Comparison of ENCODE assay signal across 3 cellular contexts in genomic region chr10:44992070-44992731, GRCh38.
TF ChIP-seq lines count a peak whose summit lies in the region.

No MANE protein-coding gene starts in this region.

TF ChIP-seq in IMR-90, 13 proteins besides CTCF, POLR2A, EP300 and RAD21:
- TF ChIP-seq RCOR1 (IDR thresholded peaks at IDR 0.05; ENCODE audit: insufficient replicate concordance, low read length) (no peak), USF2 (IDR thresholded peaks at IDR 0.05; ENCODE audit: low read depth, low read length) (no peak), CHD1 (IDR thresholded peaks at IDR 0.05; ENCODE audit: low read depth, low read length) (no peak), SMC3 (IDR thresholded peaks at IDR 0.05; ENCODE audit: low read depth, low read length) (no peak), NFE2L2 (IDR thresholded peaks at IDR 0.05; ENCODE audit: low read depth, low read length) (no peak), CEBPB (IDR thresholded peaks at IDR 0.05; ENCODE audit: low read depth, low read length) (no peak), FOS (IDR thresholded peaks at IDR 0.05; ENCODE audit: low read depth, low read length) (no peak), MAZ (IDR thresholded peaks at IDR 0.05; ENCODE audit: borderline replicate concordance, low read depth, low read length) (no peak), MXI1 (IDR thresholded peaks at IDR 0.05; ENCODE audit: borderline replicate concordance, low read depth, low read length) (no peak), MAFK (IDR thresholded peaks at IDR 0.05; ENCODE audit: low read depth, low read length) (no peak), ELK1 (IDR thresholded peaks at IDR 0.05; ENCODE audit: borderline replicate concordance, low read depth, low read length) (no peak), RFX5 (IDR thresholded peaks at IDR 0.05; ENCODE audit: low read depth, low read length) (no peak), BHLHE40 (IDR thresholded peaks at IDR 0.05; ENCODE audit: low read depth, low read length) (no peak)

TF ChIP-seq in HepG2, 621 proteins besides CTCF, POLR2A, EP300 and RAD21:
- no peak for TF ChIP-seq KDM2A (CRISPR knock-in tag; IDR thresholded peaks at IDR 0.05; ENCODE audit: borderline replicate concordance, low read depth)
- TF ChIP-seq AGO2 (optimal IDR thresholded peaks at IDR 0.05; ENCODE audit: low read depth, low read length) = peak; percentile 48
- TF ChIP-seq ARNT2 (CRISPR knock-in tag; IDR thresholded peaks at IDR 0.05; ENCODE audit: low read depth) = 0 out of 2 replicates have a peak, but pooled peaks have one; percentile 37
- TF ChIP-seq NR1H2 (CRISPR knock-in tag; IDR thresholded peaks at IDR 0.05; ENCODE audit: borderline replicate concordance, low read depth) = no peak
- no peak for TF ChIP-seq FOXP1 (IDR thresholded peaks at IDR 0.05)
- no peak for TF ChIP-seq FOXP1 (CRISPR knock-in tag; IDR thresholded peaks at IDR 0.05)
- no peak for TF ChIP-seq CBX1 (IDR thresholded peaks at IDR 0.05; ENCODE audit: low read depth)
- no peak for TF ChIP-seq ZBTB7A (CRISPR knock-in tag; IDR thresholded peaks at IDR 0.05)
- TF ChIP-seq, protein P1, sequence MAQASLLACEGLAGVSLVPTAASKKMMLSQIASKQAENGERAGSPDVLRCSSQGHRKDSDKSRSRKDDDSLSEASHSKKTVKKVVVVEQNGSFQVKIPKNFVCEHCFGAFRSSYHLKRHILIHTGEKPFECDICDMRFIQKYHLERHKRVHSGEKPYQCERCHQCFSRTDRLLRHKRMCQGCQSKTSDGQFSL (CRISPR knock-in tag; IDR thresholded peaks at IDR 0.05) = no peak
- peak; percentile 56 for TF ChIP-seq RBM22 (optimal IDR thresholded peaks at IDR 0.05; ENCODE audit: low read length)
- TF ChIP-seq, protein P2, sequence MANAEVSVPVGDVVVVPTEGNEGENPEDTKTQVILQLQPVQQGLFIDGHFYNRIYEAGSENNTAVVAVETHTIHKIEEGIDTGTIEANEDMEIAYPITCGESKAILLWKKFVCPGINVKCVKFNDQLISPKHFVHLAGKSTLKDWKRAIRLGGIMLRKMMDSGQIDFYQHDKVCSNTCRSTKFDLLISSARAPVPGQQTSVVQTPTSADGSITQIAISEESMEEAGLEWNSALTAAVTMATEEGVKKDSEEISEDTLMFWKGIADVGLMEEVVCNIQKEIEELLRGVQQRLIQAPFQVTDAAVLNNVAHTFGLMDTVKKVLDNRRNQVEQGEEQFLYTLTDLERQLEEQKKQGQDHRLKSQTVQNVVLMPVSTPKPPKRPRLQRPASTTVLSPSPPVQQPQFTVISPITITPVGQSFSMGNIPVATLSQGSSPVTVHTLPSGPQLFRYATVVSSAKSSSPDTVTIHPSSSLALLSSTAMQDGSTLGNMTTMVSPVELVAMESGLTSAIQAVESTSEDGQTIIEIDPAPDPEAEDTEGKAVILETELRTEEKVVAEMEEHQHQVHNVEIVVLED (CRISPR knock-in tag; IDR thresholded peaks at IDR 0.05; ENCODE audit: borderline replicate concordance) = no peak
- TF ChIP-seq, protein P3, sequence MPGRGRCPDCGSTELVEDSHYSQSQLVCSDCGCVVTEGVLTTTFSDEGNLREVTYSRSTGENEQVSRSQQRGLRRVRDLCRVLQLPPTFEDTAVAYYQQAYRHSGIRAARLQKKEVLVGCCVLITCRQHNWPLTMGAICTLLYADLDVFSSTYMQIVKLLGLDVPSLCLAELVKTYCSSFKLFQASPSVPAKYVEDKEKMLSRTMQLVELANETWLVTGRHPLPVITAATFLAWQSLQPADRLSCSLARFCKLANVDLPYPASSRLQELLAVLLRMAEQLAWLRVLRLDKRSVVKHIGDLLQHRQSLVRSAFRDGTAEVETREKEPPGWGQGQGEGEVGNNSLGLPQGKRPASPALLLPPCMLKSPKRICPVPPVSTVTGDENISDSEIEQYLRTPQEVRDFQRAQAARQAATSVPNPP (CRISPR knock-in tag; IDR thresholded peaks at IDR 0.05) = no peak
- 0 out of 2 replicates have a peak, but pooled peaks have one; percentile 32 for TF ChIP-seq ZNF724P (CRISPR knock-in tag; IDR thresholded peaks at IDR 0.05; ENCODE audit: borderline replicate concordance)
- TF ChIP-seq, protein P4, sequence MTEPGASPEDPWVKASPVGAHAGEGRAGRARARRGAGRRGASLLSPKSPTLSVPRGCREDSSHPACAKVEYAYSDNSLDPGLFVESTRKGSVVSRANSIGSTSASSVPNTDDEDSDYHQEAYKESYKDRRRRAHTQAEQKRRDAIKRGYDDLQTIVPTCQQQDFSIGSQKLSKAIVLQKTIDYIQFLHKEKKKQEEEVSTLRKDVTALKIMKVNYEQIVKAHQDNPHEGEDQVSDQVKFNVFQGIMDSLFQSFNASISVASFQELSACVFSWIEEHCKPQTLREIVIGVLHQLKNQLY (CRISPR knock-in tag; IDR thresholded peaks at IDR 0.05) = no peak
- no peak for TF ChIP-seq ZNF879 (CRISPR knock-in tag; IDR thresholded peaks at IDR 0.05)

TF ChIP-seq in GM23338, 12 proteins besides CTCF, POLR2A, EP300 and RAD21:
- TF ChIP-seq NANOG (IDR thresholded peaks at IDR 0.05; ENCODE audit: borderline replicate concordance) (no peak), STAT1 (IDR thresholded peaks at IDR 0.05; ENCODE audit: unreplicated experiment) (no peak), CREB1 (CRISPR knock-in tag; IDR thresholded peaks at IDR 0.05; ENCODE audit: low read depth) (no peak), ZNF114 (CRISPR knock-in tag; IDR thresholded peaks at IDR 0.05) (no peak), POLR2AphosphoS5 (IDR thresholded peaks at IDR 0.05; ENCODE audit: low read depth) (no peak), EZH2phosphoT487 (IDR thresholded peaks at IDR 0.05; ENCODE audit: unreplicated experiment) (no peak), EZH2 (IDR thresholded peaks at IDR 0.05; ENCODE audit: low read depth, unreplicated experiment) (no peak), JUNB (IDR thresholded peaks at IDR 0.05; ENCODE audit: unreplicated experiment) (no peak), ZNF331 (CRISPR knock-in tag; IDR thresholded peaks at IDR 0.05; ENCODE audit: low read depth) (no peak)
- TF ChIP-seq, protein P5, sequence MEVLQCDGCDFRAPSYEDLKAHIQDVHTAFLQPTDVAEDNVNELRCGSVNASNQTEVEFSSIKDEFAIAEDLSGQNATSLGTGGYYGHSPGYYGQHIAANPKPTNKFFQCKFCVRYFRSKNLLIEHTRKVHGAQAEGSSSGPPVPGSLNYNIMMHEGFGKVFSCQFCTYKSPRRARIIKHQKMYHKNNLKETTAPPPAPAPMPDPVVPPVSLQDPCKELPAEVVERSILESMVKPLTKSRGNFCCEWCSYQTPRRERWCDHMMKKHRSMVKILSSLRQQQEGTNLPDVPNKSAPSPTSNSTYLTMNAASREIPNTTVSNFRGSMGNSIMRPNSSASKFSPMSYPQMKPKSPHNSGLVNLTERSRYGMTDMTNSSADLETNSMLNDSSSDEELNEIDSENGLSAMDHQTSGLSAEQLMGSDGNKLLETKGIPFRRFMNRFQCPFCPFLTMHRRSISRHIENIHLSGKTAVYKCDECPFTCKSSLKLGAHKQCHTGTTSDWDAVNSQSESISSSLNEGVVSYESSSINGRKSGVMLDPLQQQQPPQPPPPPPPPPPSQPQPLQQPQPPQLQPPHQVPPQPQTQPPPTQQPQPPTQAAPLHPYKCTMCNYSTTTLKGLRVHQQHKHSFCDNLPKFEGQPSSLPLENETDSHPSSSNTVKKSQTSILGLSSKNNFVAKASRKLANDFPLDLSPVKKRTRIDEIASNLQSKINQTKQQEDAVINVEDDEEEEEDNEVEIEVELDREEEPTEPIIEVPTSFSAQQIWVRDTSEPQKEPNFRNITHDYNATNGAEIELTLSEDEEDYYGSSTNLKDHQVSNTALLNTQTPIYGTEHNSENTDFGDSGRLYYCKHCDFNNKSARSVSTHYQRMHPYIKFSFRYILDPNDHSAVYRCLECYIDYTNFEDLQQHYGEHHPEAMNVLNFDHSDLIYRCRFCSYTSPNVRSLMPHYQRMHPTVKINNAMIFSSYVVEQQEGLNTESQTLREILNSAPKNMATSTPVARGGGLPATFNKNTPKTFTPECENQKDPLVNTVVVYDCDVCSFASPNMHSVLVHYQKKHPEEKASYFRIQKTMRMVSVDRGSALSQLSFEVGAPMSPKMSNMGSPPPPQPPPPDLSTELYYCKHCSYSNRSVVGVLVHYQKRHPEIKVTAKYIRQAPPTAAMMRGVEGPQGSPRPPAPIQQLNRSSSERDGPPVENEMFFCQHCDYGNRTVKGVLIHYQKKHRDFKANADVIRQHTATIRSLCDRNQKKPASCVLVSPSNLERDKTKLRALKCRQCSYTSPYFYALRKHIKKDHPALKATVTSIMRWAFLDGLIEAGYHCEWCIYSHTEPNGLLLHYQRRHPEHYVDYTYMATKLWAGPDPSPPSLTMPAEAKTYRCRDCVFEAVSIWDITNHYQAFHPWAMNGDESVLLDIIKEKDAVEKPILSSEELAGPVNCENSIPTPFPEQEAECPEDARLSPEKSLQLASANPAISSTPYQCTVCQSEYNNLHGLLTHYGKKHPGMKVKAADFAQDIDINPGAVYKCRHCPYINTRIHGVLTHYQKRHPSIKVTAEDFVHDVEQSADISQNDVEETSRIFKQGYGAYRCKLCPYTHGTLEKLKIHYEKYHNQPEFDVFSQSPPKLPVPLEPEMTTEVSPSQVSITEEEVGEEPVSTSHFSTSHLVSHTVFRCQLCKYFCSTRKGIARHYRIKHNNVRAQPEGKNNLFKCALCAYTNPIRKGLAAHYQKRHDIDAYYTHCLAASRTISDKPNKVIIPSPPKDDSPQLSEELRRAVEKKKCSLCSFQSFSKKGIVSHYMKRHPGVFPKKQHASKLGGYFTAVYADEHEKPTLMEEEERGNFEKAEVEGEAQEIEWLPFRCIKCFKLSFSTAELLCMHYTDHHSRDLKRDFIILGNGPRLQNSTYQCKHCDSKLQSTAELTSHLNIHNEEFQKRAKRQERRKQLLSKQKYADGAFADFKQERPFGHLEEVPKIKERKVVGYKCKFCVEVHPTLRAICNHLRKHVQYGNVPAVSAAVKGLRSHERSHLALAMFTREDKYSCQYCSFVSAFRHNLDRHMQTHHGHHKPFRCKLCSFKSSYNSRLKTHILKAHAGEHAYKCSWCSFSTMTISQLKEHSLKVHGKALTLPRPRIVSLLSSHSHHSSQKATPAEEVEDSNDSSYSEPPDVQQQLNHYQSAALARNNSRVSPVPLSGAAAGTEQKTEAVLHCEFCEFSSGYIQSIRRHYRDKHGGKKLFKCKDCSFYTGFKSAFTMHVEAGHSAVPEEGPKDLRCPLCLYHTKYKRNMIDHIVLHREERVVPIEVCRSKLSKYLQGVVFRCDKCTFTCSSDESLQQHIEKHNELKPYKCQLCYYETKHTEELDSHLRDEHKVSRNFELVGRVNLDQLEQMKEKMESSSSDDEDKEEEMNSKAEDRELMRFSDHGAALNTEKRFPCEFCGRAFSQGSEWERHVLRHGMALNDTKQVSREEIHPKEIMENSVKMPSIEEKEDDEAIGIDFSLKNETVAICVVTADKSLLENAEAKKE (CRISPR knock-in tag; IDR thresholded peaks at IDR 0.05) = no peak
- TF ChIP-seq, protein P6, sequence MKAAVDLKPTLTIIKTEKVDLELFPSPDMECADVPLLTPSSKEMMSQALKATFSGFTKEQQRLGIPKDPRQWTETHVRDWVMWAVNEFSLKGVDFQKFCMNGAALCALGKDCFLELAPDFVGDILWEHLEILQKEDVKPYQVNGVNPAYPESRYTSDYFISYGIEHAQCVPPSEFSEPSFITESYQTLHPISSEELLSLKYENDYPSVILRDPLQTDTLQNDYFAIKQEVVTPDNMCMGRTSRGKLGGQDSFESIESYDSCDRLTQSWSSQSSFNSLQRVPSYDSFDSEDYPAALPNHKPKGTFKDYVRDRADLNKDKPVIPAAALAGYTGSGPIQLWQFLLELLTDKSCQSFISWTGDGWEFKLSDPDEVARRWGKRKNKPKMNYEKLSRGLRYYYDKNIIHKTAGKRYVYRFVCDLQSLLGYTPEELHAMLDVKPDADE (IDR thresholded peaks at IDR 0.05) = no peak
- TF ChIP-seq, protein P7, sequence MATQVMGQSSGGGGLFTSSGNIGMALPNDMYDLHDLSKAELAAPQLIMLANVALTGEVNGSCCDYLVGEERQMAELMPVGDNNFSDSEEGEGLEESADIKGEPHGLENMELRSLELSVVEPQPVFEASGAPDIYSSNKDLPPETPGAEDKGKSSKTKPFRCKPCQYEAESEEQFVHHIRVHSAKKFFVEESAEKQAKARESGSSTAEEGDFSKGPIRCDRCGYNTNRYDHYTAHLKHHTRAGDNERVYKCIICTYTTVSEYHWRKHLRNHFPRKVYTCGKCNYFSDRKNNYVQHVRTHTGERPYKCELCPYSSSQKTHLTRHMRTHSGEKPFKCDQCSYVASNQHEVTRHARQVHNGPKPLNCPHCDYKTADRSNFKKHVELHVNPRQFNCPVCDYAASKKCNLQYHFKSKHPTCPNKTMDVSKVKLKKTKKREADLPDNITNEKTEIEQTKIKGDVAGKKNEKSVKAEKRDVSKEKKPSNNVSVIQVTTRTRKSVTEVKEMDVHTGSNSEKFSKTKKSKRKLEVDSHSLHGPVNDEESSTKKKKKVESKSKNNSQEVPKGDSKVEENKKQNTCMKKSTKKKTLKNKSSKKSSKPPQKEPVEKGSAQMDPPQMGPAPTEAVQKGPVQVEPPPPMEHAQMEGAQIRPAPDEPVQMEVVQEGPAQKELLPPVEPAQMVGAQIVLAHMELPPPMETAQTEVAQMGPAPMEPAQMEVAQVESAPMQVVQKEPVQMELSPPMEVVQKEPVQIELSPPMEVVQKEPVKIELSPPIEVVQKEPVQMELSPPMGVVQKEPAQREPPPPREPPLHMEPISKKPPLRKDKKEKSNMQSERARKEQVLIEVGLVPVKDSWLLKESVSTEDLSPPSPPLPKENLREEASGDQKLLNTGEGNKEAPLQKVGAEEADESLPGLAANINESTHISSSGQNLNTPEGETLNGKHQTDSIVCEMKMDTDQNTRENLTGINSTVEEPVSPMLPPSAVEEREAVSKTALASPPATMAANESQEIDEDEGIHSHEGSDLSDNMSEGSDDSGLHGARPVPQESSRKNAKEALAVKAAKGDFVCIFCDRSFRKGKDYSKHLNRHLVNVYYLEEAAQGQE (IDR thresholded peaks at IDR 0.05; ENCODE audit: unreplicated experiment) = no peak
